24 cellular contexts compared by ENCODE assay signal in genomic region chr10:59672150-59672875, GRCh38. TPM values are rescaled to one million over a fixed set of nuclear protein-coding genes. Genes with fewer than 3 reads are reported as not detected.
DNase-seq lines count a peak whose midpoint lies in the region; ATAC-seq and TF ChIP-seq lines count a peak whose summit lies in the region.
"Had no signal": no experiment of that assay in that cellular context is flagged by ENCODE, and none has a peak within 500 bp of the region (broad histone marks: within the 10 kb centered on the region; RNA-seq: fewer than 3 reads in every experiment).

No MANE protein-coding gene starts in this region.

- no peak for TF ChIP-seq CTCF in testis (IDR thresholded peaks at IDR 0.05)

- no peaks in the 10 kb centered on the region for H3K27me3 ChIP-seq in testis
- H3K27me3 ChIP-seq in right cardiac atrium (ENCODE audit: control insufficient read depth, insufficient read depth) = no peaks in the 10 kb centered on the region
- H3K27me3 ChIP-seq: heart right ventricle, right atrium auricular region, tibial nerve had no signal

- H3K4me1 ChIP-seq in testis (no peaks in the 10 kb centered on the region), right cardiac atrium (ENCODE audit: control insufficient read depth, insufficient read depth, low read length) (no peaks in the 10 kb centered on the region)
- H3K4me1 ChIP-seq: tibial nerve had no signal

- TF ChIP-seq POLR2A in testis (IDR thresholded peaks at IDR 0.05) = no peak

- 94 to 97% methylated on average over 2 of the region's 2 CpGs for WGBS in testis, 2 donors
- 94% methylated on average over 2 of the region's 2 CpGs for WGBS in right cardiac atrium

- H3K27ac ChIP-seq in testis (no peak overlapping the region), right cardiac atrium (ENCODE audit: low read length) (no peak overlapping the region)
- H3K27ac ChIP-seq: heart right ventricle, right atrium auricular region, tibial nerve, VCaP had no signal

- no peak overlapping the region for H3K4me3 ChIP-seq in testis
- H3K4me3 ChIP-seq in right cardiac atrium (ENCODE audit: low read length) = no peak overlapping the region
- H3K4me3 ChIP-seq: heart right ventricle, right atrium auricular region, tibial nerve had no signal

- DNase-seq in NCI-H2171 treated with DMSO at 0.1 percent for 48 hours (lab: John Stamatoyannopoulos, UW) = peak; percentile 58
- no peak for DNase-seq in NCI-H2171 (lab: John Stamatoyannopoulos, UW)
- DNase-seq in testis = no peak
- DNase-seq in right cardiac atrium = no peak
- DNase-seq in cerebellar cortex (ENCODE audit: low spot score) = no peak
- DNase-seq: 8988T; activated CD4-positive, alpha-beta T cell treated with anti-CD3 and anti-CD28 coated beads, Interleukin-2, amount 50 U/mL, for 48 hours; activated naive CD4-positive, alpha-beta T cell treated with anti-CD3 and anti-CD28 coated beads for 36 hours; activated T-cell treated with anti-CD3 and anti-CD28 coated beads, Interleukin-2, amount 50 U/mL, for 1 hour; DMS53; endodermal cell; HCEC 1CT; heart right ventricle; immature natural killer cell; NCI-H2081 treated with DMSO at 0.1 percent for 48 hours; NCI-H526; SIG-M5; stimulated activated naive CD4-positive, alpha-beta T cell treated with Interleukin-2 at 50 U/mL for 16 hours had no signal

- H3K9me3 ChIP-seq in testis (no peaks in the 10 kb centered on the region), right cardiac atrium (ENCODE audit: control insufficient read depth, low read length) (no peaks in the 10 kb centered on the region)
- H3K9me3 ChIP-seq: heart right ventricle, right atrium auricular region, tibial nerve had no signal

- ATAC-seq in GM21825 (IDR thresholded peaks at IDR 0.05; ENCODE audit: unreplicated experiment) (peak; percentile 58), HG03378 (IDR thresholded peaks at IDR 0.05; ENCODE audit: unreplicated experiment) (peak; percentile 51), esophagus mucosa (no peak), right cardiac atrium (no peak)
- ATAC-seq: heart right ventricle had no signal

- intact Hi-C loops in testis (cut with DNase I; ENCODE audit: low total_unique reads) (no loop called here), right cardiac atrium (cut with DNase I) (no loop called here)

- H3K36me3 ChIP-seq in testis (ENCODE audit: low read depth, missing control alignments) = no peaks in the 10 kb centered on the region
- H3K36me3 ChIP-seq: right atrium auricular region, tibial nerve had no signal

RNA-seq across cellular contexts. Expression of gene SLC16A9, which starts 37.3 kb away (rescaled TPM):
- total RNA-seq in testis = 1 to 10 TPM; 3.8 to 4.0 TPM
- 9.8 TPM for polyA plus RNA-seq in testis (ENCODE audit: insufficient read depth, low read depth, low replicate concordance)
- 14.3 TPM for total RNA-seq in esophagus mucosa
- total RNA-seq in right cardiac atrium = 1 to 10 TPM in 3 of 4 donors, under 1 TPM in 1; 0.61 to 4.3 (median 1.2) TPM
- polyA plus RNA-seq in right cardiac atrium = 0.48 TPM
- polyA plus RNA-seq: immature natural killer cell had no signal

Comparison
In these comparisons a context has a peak if more than half of its experiments do, and no peak if none do; other contexts are left out.
1. ATAC-seq: peak in GM21825 (single experiment) and HG03378 (single experiment); none in esophagus mucosa (single experiment) and right cardiac atrium (0 of 2).